8 cellular contexts compared by ENCODE assay signal in genomic region chr11:3378426-3379423, GRCh38. TPM values are rescaled to one million over a fixed set of nuclear protein-coding genes. Genes with fewer than 3 reads are reported as not detected.
DNase-seq lines count a peak whose midpoint lies in the region; ATAC-seq, FAIRE-seq and TF ChIP-seq lines count a peak whose summit lies in the region.

TSS of gene ZNF195 (minus strand) at chr11:3379146. CDS start at chr11:3379040, 106 bp downstream.

- H3K27me3 ChIP-seq in body of pancreas (no peaks in the 10 kb centered on the region), gastrocnemius medialis (no peaks in the 10 kb centered on the region)

- H3K36me3 ChIP-seq in body of pancreas (replicated peaks in 1 of 2; ENCODE audit: insufficient read depth in 1 of 2, low read depth in 2 of 2) (no peaks in the 10 kb centered on the region), gastrocnemius medialis (peaks cover 0 to 6% of the 10 kb centered on the region in 2 donors)

- in situ Hi-C loops in gastrocnemius medialis (cut with MboI; ENCODE audit: low sequenced_read_pairs in 4 of 4): no loop called here

- 1% methylated on average over 24 to 54 of the region's 54 CpGs for WGBS in body of pancreas, 2 donors

- peaks cover 26% of the 10 kb centered on the region for H3K4me1 ChIP-seq in body of pancreas
- peaks cover 22 to 29% of the 10 kb centered on the region in 2 donors for H3K4me1 ChIP-seq in gastrocnemius medialis

- H3K27ac ChIP-seq in 22Rv1: peak within 1 kb of the TSS; percentile 60
- H3K27ac ChIP-seq in body of pancreas: peak within 1 kb of the TSS; percentile 50 to 88 (median 70)
- H3K27ac ChIP-seq in gastrocnemius medialis: peak within 1 kb of the TSS; percentile 79 to 90 (median 89)

- TF ChIP-seq CTCF in 22Rv1 (IDR thresholded peaks at IDR 0.05) (peak; percentile 16; the same call in 1 of the 2 replicates), body of pancreas (IDR thresholded peaks at IDR 0.05) (no peak), gastrocnemius medialis (IDR thresholded peaks at IDR 0.05 in 4 of 5, conservative IDR thresholded peaks at IDR 0.05 in 1 of 5) (peak in 1 of 5 experiments; percentile 9)

- intact Hi-C loops in body of pancreas (cut with DNase I): no loop called here
- intact Hi-C loops in gastrocnemius medialis (cut with DNase I; ENCODE audit: low total_unique reads): loop anchor here (2.0 to 5.0 kb wide), 2 partner anchors 44 to 211 kb away; partner anchors contain the start of gene OSBPL5

- H3K9me3 ChIP-seq in body of pancreas (no peaks in the 10 kb centered on the region), gastrocnemius medialis (no peaks in the 10 kb centered on the region)

- TF ChIP-seq POLR2A in body of pancreas (IDR thresholded peaks at IDR 0.05): peak; percentile 46 to 93 (median 90)
- TF ChIP-seq POLR2A in gastrocnemius medialis (IDR thresholded peaks at IDR 0.05): peak; percentile 58

- ATAC-seq in GM18520 (IDR thresholded peaks at IDR 0.05; ENCODE audit: unreplicated experiment) (peak; percentile 98), HG03064 (IDR thresholded peaks at IDR 0.05; ENCODE audit: low read depth, unreplicated experiment) (peak; percentile 98), body of pancreas (peak; percentile 100), gastrocnemius medialis (peak; percentile 100)

- peak; percentile 52 for FAIRE-seq in TTC549 (lab: Jason Lieb, UNC)

- H3K4me3 ChIP-seq in body of pancreas (peak within 1 kb of the TSS; percentile 69 to 81), gastrocnemius medialis (peak within 1 kb of the TSS; percentile 75 to 98 (median 88))

- DNase-seq in NCI-H2107 treated with DMSO at 0.1 percent for 48 hours (lab: John Stamatoyannopoulos, UW; ENCODE audit: unreplicated experiment) (peak; percentile 93), body of pancreas (peak; percentile 99 to 100 (median 99)), iPS DF 4.7 (ENCODE audit: extremely low read depth, low spot score) (peak; percentile 90), gastrocnemius medialis (peak; percentile 98 to 99)

RNA-seq across cellular contexts. Expression of gene ZNF195, which starts in this region (rescaled TPM):
- total RNA-seq in body of pancreas (10 to 100 TPM; 14.5 to 23.9 TPM), gastrocnemius medialis (10 to 100 TPM in 2 of 4 donors, 1 to 10 TPM in 2; 4.8 to 23.4 (median 8.3) TPM)

Comparison
In these comparisons a context has a peak if more than half of its experiments do, and no peak if none do; other contexts are left out.
1. Peak in every context shown above with its lines: DNase-seq, ATAC-seq, H3K4me3 ChIP-seq and H3K27ac ChIP-seq.